In the genomic region with DNA sequence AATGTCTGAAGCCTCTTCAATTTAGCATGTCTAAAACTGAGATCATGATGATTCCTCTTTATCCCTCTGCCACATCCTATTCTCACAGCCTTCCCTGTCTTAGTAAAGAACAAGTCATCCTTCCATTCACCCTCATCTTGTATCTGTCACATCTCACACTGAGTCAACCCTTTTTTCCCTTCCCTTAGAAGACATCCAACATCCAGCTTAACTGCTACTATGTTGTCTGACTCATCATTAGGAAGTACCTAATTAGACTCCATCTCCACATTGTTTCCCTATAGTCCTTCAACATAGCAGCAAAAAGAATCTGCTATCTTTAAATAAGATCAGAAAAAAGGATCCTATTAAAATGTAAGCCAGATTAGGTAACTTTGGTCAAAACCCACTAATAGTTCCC, we compare ENCODE assay signal across 17 cellular contexts.
A peak's percentile ranks its signal among the peaks of the same experiment; 100 is the strongest.
DNase-seq lines count a peak whose midpoint lies in the region; ATAC-seq, FAIRE-seq and TF ChIP-seq lines count a peak whose summit lies in the region.
"Had no signal": no experiment of that assay in that cellular context is flagged by ENCODE, and none has a peak within 500 bp of the region (broad histone marks: within the 10 kb centered on the region; RNA-seq: fewer than 3 reads in every experiment).

No MANE protein-coding gene starts in this region.

- peaks cover 2% of the 10 kb centered on the region for H3K4me1 Mint-ChIP-seq in mesothelial cell of epicardium
- no peaks in the 10 kb centered on the region for H3K4me1 Mint-ChIP-seq in activated CD8-positive, alpha-beta memory T cell treated with anti-CD3 and anti-CD28 coated beads, Interleukin-2, amount 10 ng/mL, durations not matched to agents 7 days and 5 days
- H3K4me1 Mint-ChIP-seq: brain; stimulated activated naive B cell treated with anti-CD40 and anti-IgM and Interleukin-4, amounts not matched to agents 10 μg/mL and 1 μg/mL and 100 μg/mL, for 72 hours had no signal

- ATAC-seq in HG03139 (IDR thresholded peaks at IDR 0.05; ENCODE audit: unreplicated experiment) (no peak), GM21717 (IDR thresholded peaks at IDR 0.05; ENCODE audit: unreplicated experiment) (no peak)
- no peak for ATAC-seq in activated CD8-positive, alpha-beta memory T cell treated with anti-CD3 and anti-CD28 coated beads, Interleukin-2, amount 10 ng/mL, durations not matched to agents 7 days and 5 days
- ATAC-seq: psoas muscle; stimulated activated naive B cell treated with anti-CD40 and anti-IgM and Interleukin-4, amounts not matched to agents 10 μg/mL and 1 μg/mL and 100 μg/mL, for 72 hours had no signal

- no peak overlapping the region for H3K27ac ChIP-seq in endothelial cell of umbilical vein (ENCODE audit: insufficient read depth, low read depth, low read length)
- H3K27ac ChIP-seq: psoas muscle, vagina had no signal

- peak; percentile 18 for FAIRE-seq in endothelial cell of umbilical vein (lab: Jason Lieb, UNC)

- peaks cover 6% of the 10 kb centered on the region for H3K4me1 ChIP-seq in endothelial cell of umbilical vein (ENCODE audit: control insufficient read depth, extremely low read depth, insufficient read depth, low read length)
- H3K4me1 ChIP-seq: psoas muscle, vagina had no signal

- no peak overlapping the region for H3K4me3 ChIP-seq in endothelial cell of umbilical vein (replicated peaks in 1 of 3; ENCODE audit: insufficient read depth in 1 of 3, low read depth in 1 of 3, low read length in 3 of 3)
- H3K4me3 ChIP-seq: psoas muscle, vagina had no signal

- no peak overlapping the region for H3K4me3 Mint-ChIP-seq in mesothelial cell of epicardium
- H3K4me3 Mint-ChIP-seq in activated CD8-positive, alpha-beta memory T cell treated with anti-CD3 and anti-CD28 coated beads, Interleukin-2, amount 10 ng/mL, durations not matched to agents 7 days and 5 days: no peak overlapping the region
- H3K4me3 Mint-ChIP-seq: activated CD4-positive, alpha-beta memory T cell treated with anti-CD3 and anti-CD28 coated beads for 36 hours; brain; stimulated activated naive B cell treated with anti-CD40 and anti-IgM and Interleukin-4, amounts not matched to agents 10 μg/mL and 1 μg/mL and 100 μg/mL, for 72 hours had no signal

- no peak for TF ChIP-seq POLR2A in endothelial cell of umbilical vein (IDR thresholded peaks at IDR 0.05; ENCODE audit: low read depth, low read length)

- peak; percentile 44 for DNase-seq in COLO829 (ENCODE audit: low spot score)
- DNase-seq in LHCN-M2 (ENCODE audit: low read depth): peak; percentile 82
- DNase-seq in endothelial cell of umbilical vein (ENCODE audit: low read depth, low spot score): peak; percentile 53
- DNase-seq in mesothelial cell of epicardium (ENCODE audit: low spot score in 2 of 2, unreplicated experiment in 2 of 2): no peak
- DNase-seq in activated CD8-positive, alpha-beta memory T cell treated with anti-CD3 and anti-CD28 coated beads, Interleukin-2, amount 10 ng/mL, durations not matched to agents 7 days and 5 days: no peak
- no peak for DNase-seq in COLO668 (lab: John Stamatoyannopoulos, UW; ENCODE audit: unreplicated experiment)
- DNase-seq: activated CD4-positive, alpha-beta memory T cell treated with anti-CD3 and anti-CD28 coated beads for 36 hours; activated effector memory CD4-positive, alpha-beta T cell treated with Interleukin-2 at 50 U/mL for 16 hours; NCI-H1694; NCI-H526 treated with DMSO at 0.1 percent for 48 hours; psoas muscle; stimulated activated CD4-positive, alpha-beta T cell treated with anti-CD3 and anti-CD28 coated beads, Interleukin-4, amount 100 ng/mL, for 4 hours; stimulated activated naive B cell treated with anti-CD40 and anti-IgM and Interleukin-4, amounts not matched to agents 10 μg/mL and 1 μg/mL and 100 μg/mL, for 72 hours had no signal

- CTCF ChIA-PET in endothelial cell of umbilical vein (lab: Charles Lee): interaction anchor here (1.0 kb wide), 1 partner anchor 14 kb away, joined by 3 read pairs; no protein-coding TSS in a partner anchor
- CTCF ChIA-PET in activated CD8-positive, alpha-beta memory T cell treated with anti-CD3 and anti-CD28 coated beads, Interleukin-2, amount 10 ng/mL, durations not matched to agents 7 days and 5 days (lab: Charles Lee): no interaction called here

- no peaks in the 10 kb centered on the region for H3K9me3 ChIP-seq in endothelial cell of umbilical vein (replicated peaks; ENCODE audit: control insufficient read depth, insufficient read depth, low read length)
- H3K9me3 ChIP-seq: psoas muscle, vagina had no signal

- peak overlapping the region; percentile 0 for H3K27ac Mint-ChIP-seq in mesothelial cell of epicardium
- no peak overlapping the region for H3K27ac Mint-ChIP-seq in activated CD8-positive, alpha-beta memory T cell treated with anti-CD3 and anti-CD28 coated beads, Interleukin-2, amount 10 ng/mL, durations not matched to agents 7 days and 5 days
- H3K27ac Mint-ChIP-seq: activated CD4-positive, alpha-beta memory T cell treated with anti-CD3 and anti-CD28 coated beads for 36 hours; brain had no signal

- dilution Hi-C loops in endothelial cell of umbilical vein (cut with MboI; ENCODE audit: extremely low pct_ligation_motif_present, low sequenced_read_pairs): no loop called here

- H3K9me3 Mint-ChIP-seq in mesothelial cell of epicardium: no peaks in the 10 kb centered on the region
- no peaks in the 10 kb centered on the region for H3K9me3 Mint-ChIP-seq in activated CD8-positive, alpha-beta memory T cell treated with anti-CD3 and anti-CD28 coated beads, Interleukin-2, amount 10 ng/mL, durations not matched to agents 7 days and 5 days (ENCODE audit: low read depth)
- H3K9me3 Mint-ChIP-seq: activated CD4-positive, alpha-beta memory T cell treated with anti-CD3 and anti-CD28 coated beads for 36 hours; brain; stimulated activated naive B cell treated with anti-CD40 and anti-IgM and Interleukin-4, amounts not matched to agents 10 μg/mL and 1 μg/mL and 100 μg/mL, for 72 hours had no signal

- no TSS peak for BruUV-seq in endothelial cell of umbilical vein (replicated peaks; lab: Mats Ljungman, UMichigan)

- H3K27me3 ChIP-seq in endothelial cell of umbilical vein (ENCODE audit: control insufficient read depth in 2 of 2, insufficient read depth in 2 of 2, low read length in 2 of 2): no peaks in the 10 kb centered on the region
- H3K27me3 ChIP-seq: vagina had no signal

- no peak for TF ChIP-seq CTCF in endothelial cell of umbilical vein (IDR thresholded peaks at IDR 0.05; ENCODE audit: extremely low read depth in 1 of 2, insufficient read depth in 1 of 2, low read depth in 1 of 2, low read length in 2 of 2)
- no peak for TF ChIP-seq CTCF in mesothelial cell of epicardium (IDR thresholded peaks at IDR 0.05; ENCODE audit: unreplicated experiment)

- H3K79me2 ChIP-seq in endothelial cell of umbilical vein (ENCODE audit: control insufficient read depth, insufficient read depth, low read length): no peaks in the 10 kb centered on the region

- no peaks in the 10 kb centered on the region for H3K9me1 ChIP-seq in endothelial cell of umbilical vein (replicated peaks; ENCODE audit: control insufficient read depth, extremely low read depth, insufficient read depth, low read length)

- H2AFZ ChIP-seq in endothelial cell of umbilical vein (ENCODE audit: low read depth, low read length): no peak overlapping the region

- H3K9ac ChIP-seq in endothelial cell of umbilical vein (replicated peaks; ENCODE audit: extremely low read depth, insufficient read depth, low read length): no peak overlapping the region

- no peak overlapping the region for H3K4me2 ChIP-seq in endothelial cell of umbilical vein (ENCODE audit: insufficient read depth, low read length)

- H3K36me3 Mint-ChIP-seq in mesothelial cell of epicardium: peaks cover 27% of the 10 kb centered on the region
- H3K36me3 Mint-ChIP-seq in activated CD8-positive, alpha-beta memory T cell treated with anti-CD3 and anti-CD28 coated beads, Interleukin-2, amount 10 ng/mL, durations not matched to agents 7 days and 5 days: no peaks in the 10 kb centered on the region
- H3K36me3 Mint-ChIP-seq: activated CD4-positive, alpha-beta memory T cell treated with anti-CD3 and anti-CD28 coated beads for 36 hours; brain had no signal

- peaks cover 0 to 3% of the 10 kb centered on the region in 2 experiments for H3K36me3 ChIP-seq in endothelial cell of umbilical vein (ENCODE audit: control insufficient read depth in 2 of 2, extremely low read depth in 1 of 2, insufficient read depth in 2 of 2, low read length in 2 of 2)

- POLR2A ChIA-PET in endothelial cell of umbilical vein (lab: Charles Lee): no interaction called here

- no peaks in the 10 kb centered on the region for H3K27me3 Mint-ChIP-seq in mesothelial cell of epicardium (ENCODE audit: low read depth)
- H3K27me3 Mint-ChIP-seq in activated CD8-positive, alpha-beta memory T cell treated with anti-CD3 and anti-CD28 coated beads, Interleukin-2, amount 10 ng/mL, durations not matched to agents 7 days and 5 days: no peaks in the 10 kb centered on the region
- H3K27me3 Mint-ChIP-seq: activated CD4-positive, alpha-beta memory T cell treated with anti-CD3 and anti-CD28 coated beads for 36 hours; brain; stimulated activated naive B cell treated with anti-CD40 and anti-IgM and Interleukin-4, amounts not matched to agents 10 μg/mL and 1 μg/mL and 100 μg/mL, for 72 hours had no signal

- intact Hi-C loops in endothelial cell of umbilical vein (cut with micrococcal nuclease): no loop called here

- no peaks in the 10 kb centered on the region for H4K20me1 ChIP-seq in endothelial cell of umbilical vein (replicated peaks; ENCODE audit: control insufficient read depth, extremely low read depth, insufficient read depth, low read length)

TF ChIP-seq in endothelial cell of umbilical vein, 7 proteins besides CTCF, POLR2A, EP300 and RAD21:
- TF ChIP-seq, protein P1, sequence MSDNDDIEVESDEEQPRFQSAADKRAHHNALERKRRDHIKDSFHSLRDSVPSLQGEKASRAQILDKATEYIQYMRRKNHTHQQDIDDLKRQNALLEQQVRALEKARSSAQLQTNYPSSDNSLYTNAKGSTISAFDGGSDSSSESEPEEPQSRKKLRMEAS (IDR thresholded peaks at IDR 0.05; ENCODE audit: insufficient read depth, insufficient read length): no peak
- TF ChIP-seq JUN (IDR thresholded peaks at IDR 0.05; ENCODE audit: borderline replicate concordance, insufficient read depth, insufficient read length, low read depth): peak; percentile 46
- peak; percentile 88 for TF ChIP-seq GATA2 (IDR thresholded peaks at IDR 0.05; ENCODE audit: insufficient read depth, insufficient read length, low read depth, low read length)
- TF ChIP-seq MYC (IDR thresholded peaks at IDR 0.05; ENCODE audit: low read depth, low read length): no peak
- peak; percentile 30 for TF ChIP-seq POLR2AphosphoS5 (IDR thresholded peaks at IDR 0.05; ENCODE audit: insufficient read depth, low read depth, low read length)
- TF ChIP-seq FOS (IDR thresholded peaks at IDR 0.05; ENCODE audit: borderline replicate concordance, insufficient read depth, low read length): peak; percentile 87

Comparison
In these comparisons a context has a peak if more than half of its experiments do, and no peak if none do; other contexts are left out.
1. DNase-seq: peak in COLO829 (single experiment), LHCN-M2 (single experiment) and endothelial cell of umbilical vein (single experiment); none in mesothelial cell of epicardium (0 of 2), activated CD8-positive, alpha-beta memory T cell treated with anti-CD3 and anti-CD28 coated beads, Interleukin-2, amount 10 ng/mL, durations not matched to agents 7 days and 5 days (single experiment) and COLO668 (single experiment).